15 cellular contexts compared by ENCODE assay signal in the genomic region with DNA sequence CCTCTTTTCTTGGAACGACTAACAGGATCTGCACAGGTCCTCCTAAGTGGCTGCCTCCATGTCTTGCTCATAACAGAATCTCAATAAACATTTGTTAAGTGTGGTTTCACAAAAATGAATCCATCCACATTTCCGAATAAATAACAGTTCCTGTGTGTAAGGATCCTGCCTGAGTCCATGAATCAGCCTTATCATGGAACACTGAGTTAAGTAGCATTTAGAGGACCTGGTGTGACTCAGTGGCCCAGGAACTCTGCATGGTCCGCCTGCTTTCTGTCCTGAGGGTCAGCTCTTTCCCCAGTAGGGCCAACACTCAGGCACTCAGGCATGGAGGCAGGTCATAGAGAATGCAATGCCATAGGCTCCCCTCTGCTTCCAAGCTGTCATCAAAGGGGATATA. TPM values are rescaled to one million over a fixed set of nuclear protein-coding genes. Genes with fewer than 3 reads are reported as not detected.
"Had no signal": no experiment of that assay in that cellular context is flagged by ENCODE, and none has a peak within 500 bp of the region (broad histone marks: within the 10 kb centered on the region; RNA-seq: fewer than 3 reads in every experiment).

No MANE protein-coding gene starts in this region.

- DNase-seq: activated CD4-positive, alpha-beta T cell treated with anti-CD3 and anti-CD28 coated beads for 1 hour; activated CD4-positive, alpha-beta T cell treated with anti-CD3 and anti-CD28 coated beads, Interleukin-2, amount 50 U/mL, for 48 hours; activated CD8-positive, alpha-beta memory T cell treated with anti-CD3 and anti-CD28 coated beads, Interleukin-2, amount 10 ng/mL, durations not matched to agents 7 days and 5 days; activated effector memory CD4-positive, alpha-beta T cell treated with anti-CD3 and anti-CD28 coated beads, Interleukin-2, amount 50 U/mL, for 16 hours; activated T-cell treated with anti-CD3 and anti-CD28 coated beads, Interleukin-2, amount 50 U/mL, for 24 hours; adrenal gland; cortex of kidney; effector memory CD8-positive, alpha-beta T cell; kidney; left ventricle myocardium inferior; natural killer cell; stimulated activated CD4-positive, alpha-beta T cell treated with anti-CD3 and anti-CD28 coated beads, Interleukin-4, amount 100 ng/mL, for 4 hours; stimulated activated CD8-positive, alpha-beta memory T cell treated with anti-CD3 and anti-CD28 coated beads, Interleukin-4, amount 100 ng/mL, for 48 hours; stimulated activated naive CD4-positive, alpha-beta T cell treated with Interleukin-2 at 50 U/mL for 16 hours; transverse colon had no signal

RNA-seq across cellular contexts. Expression of a gene that starts 15.8 kb away (rescaled TPM):
- total RNA-seq: activated CD8-positive, alpha-beta memory T cell treated with anti-CD3 and anti-CD28 coated beads, Interleukin-2, amount 10 ng/mL, durations not matched to agents 7 days and 5 days; kidney; left ventricle myocardium inferior; natural killer cell; transverse colon had no signal
